8 cellular contexts compared by ENCODE assay signal in the genomic region with DNA sequence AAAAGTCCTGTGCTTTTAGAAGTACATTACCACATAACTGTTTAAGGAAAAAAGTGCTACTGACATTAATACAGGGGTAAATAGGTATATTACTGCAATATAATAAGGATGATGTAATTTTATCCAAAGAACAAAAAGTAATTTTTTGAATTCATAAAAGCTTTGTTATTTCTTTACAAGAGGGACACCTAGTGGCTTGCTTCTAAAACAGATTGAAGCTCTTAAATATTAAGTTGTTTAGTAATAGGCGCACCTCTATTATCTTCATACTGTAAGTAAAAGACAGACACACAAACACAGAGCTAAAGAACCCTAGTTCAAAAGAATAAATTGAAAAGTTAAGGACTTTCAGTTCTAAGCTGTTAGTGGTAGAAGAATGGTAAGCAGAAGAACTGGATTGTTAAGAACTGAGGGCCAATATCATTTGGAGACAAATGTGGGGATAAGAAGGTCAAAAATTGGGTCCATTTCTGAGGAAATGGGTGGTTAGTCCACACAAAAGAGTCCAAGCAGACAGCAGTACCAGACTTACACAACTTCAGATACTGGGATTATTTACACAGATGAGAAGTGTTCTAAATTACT. TPM values are rescaled to one million over a fixed set of nuclear protein-coding genes. Genes with fewer than 3 reads are reported as not detected.
A peak's percentile ranks its signal among the peaks of the same experiment; 100 is the strongest.
DNase-seq lines count a peak whose midpoint lies in the region; ATAC-seq, FAIRE-seq and TF ChIP-seq lines count a peak whose summit lies in the region.

No MANE protein-coding gene starts in this region.

- TF ChIP-seq CTCF in GM06990 (IDR thresholded peaks at IDR 0.05; ENCODE audit: insufficient read depth, low read length, poor library complexity, severe bottlenecking): peak; percentile 26

- peak; percentile 97 for FAIRE-seq in endometrium (lab: Jason Lieb, UNC)

- H3K27me3 ChIP-seq in GM06990 (replicated peaks; ENCODE audit: control insufficient read depth, insufficient read depth, low read length): no peaks in the 10 kb centered on the region

- ATAC-seq in HG03108 (IDR thresholded peaks at IDR 0.05; ENCODE audit: unreplicated experiment): no peak

- no peak for DNase-seq in GM06990 (ENCODE audit: extremely low read depth, insufficient read length)
- peak; percentile 7 for DNase-seq in NCI-H226
- DNase-seq in renal cortical epithelial cell (ENCODE audit: low read depth): peak; percentile 70
- no peak for DNase-seq in mucosa of gallbladder (ENCODE audit: low spot score)
- no peak for DNase-seq in activated CD8-positive, alpha-beta memory T cell treated with anti-CD3 and anti-CD28 coated beads for 24 hours
- no peak for DNase-seq in 8988T

- no peak overlapping the region for H3K4me3 ChIP-seq in GM06990 (replicated peaks; ENCODE audit: low read depth, low read length)

- peaks cover 2% of the 10 kb centered on the region; the same call in 1 of the 2 replicates for H3K36me3 ChIP-seq in GM06990 (ENCODE audit: control insufficient read depth, insufficient read depth, low read length)

RNA-seq across cellular contexts. Expression of a gene that starts 15.4 kb away (rescaled TPM):
- 19.4 and 27.3 TPM in 2 replicates for total RNA-seq in renal cortical epithelial cell
- 10.1 TPM for total RNA-seq in mucosa of gallbladder

Comparison
In these comparisons a context has a peak if more than half of its experiments do, and no peak if none do; other contexts are left out.
1. DNase-seq: peak in NCI-H226 (single experiment) and renal cortical epithelial cell (single experiment); none in GM06990 (single experiment), mucosa of gallbladder (single experiment), activated CD8-positive, alpha-beta memory T cell treated with anti-CD3 and anti-CD28 coated beads for 24 hours (single experiment) and 8988T (single experiment).